ENCODE assay signal across 8 cellular contexts in the genomic region with DNA sequence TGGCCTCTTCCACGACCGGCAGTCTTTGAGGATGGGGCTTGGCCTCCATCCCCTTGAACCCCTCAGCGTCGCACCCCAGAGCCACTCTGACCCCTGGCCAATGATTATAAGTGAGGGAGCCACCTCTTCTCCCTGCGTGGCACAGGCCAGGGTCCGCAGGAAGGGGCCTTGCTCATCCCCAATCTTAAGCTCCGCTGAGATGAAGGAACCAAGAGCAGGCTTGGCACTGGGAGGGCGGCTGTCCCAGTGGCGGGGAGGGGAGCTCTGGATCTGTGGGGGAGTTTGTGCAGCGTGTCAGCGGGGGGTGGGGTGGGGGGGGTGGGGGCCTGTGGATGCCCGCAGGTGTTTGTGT. TPM values are rescaled to one million over a fixed set of nuclear protein-coding genes. Genes with fewer than 3 reads are reported as not detected.
DNase-seq lines count a peak whose midpoint lies in the region; ATAC-seq and TF ChIP-seq lines count a peak whose summit lies in the region.

No MANE protein-coding gene starts in this region.

- H3K27ac ChIP-seq in cardiac muscle cell (no peak overlapping the region), caudate nucleus (ENCODE audit: low read depth, low read length) (peak overlapping the region; percentile 6), aorta (ENCODE audit: low read depth in 1 of 2, low read length in 2 of 2) (no peak overlapping the region)

- intact Hi-C loops in left ventricle myocardium superior (cut with micrococcal nuclease) = loop anchor here (10.0 kb wide), 1 partner anchor 287 kb away; no protein-coding TSS in a partner anchor
- intact Hi-C loops in aorta (cut with DNase I) = loop anchor here (2.0 to 5.0 kb wide), 2 partner anchors 195 to 283 kb away; no protein-coding TSS in a partner anchor

- H3K36me3 ChIP-seq in cardiac muscle cell = no peaks in the 10 kb centered on the region
- H3K36me3 ChIP-seq in aorta (ENCODE audit: control insufficient read depth in 1 of 2, insufficient read depth in 2 of 2, low read length in 1 of 2) = no peaks in the 10 kb centered on the region

- H3K9me3 ChIP-seq in cardiac muscle cell (ENCODE audit: low read depth) (no peaks in the 10 kb centered on the region), mononuclear cell (ENCODE audit: low read depth, low read length) (no peaks in the 10 kb centered on the region), aorta (ENCODE audit: control insufficient read depth, low read length) (no peaks in the 10 kb centered on the region)

- ATAC-seq in left ventricle myocardium superior (no peak), aorta (ENCODE audit: low FRiP score) (no peak), HG03342 (IDR thresholded peaks at IDR 0.05; ENCODE audit: unreplicated experiment) (no peak)

- DNase-seq in cardiac muscle cell (ENCODE audit: low read depth in 1 of 2, low spot score in 1 of 2) (no peak), left ventricle myocardium superior (no peak), caudate nucleus (lab: John Stamatoyannopoulos, UW) (peak in 1 of 61 donors; percentile 22), aorta (no peak), NCI-H774 (lab: John Stamatoyannopoulos, UW) (no peak)
- no peak for DNase-seq in stimulated activated CD4-positive, alpha-beta T cell treated with anti-CD3 and anti-CD28 coated beads, Interleukin-4, amount 100 ng/mL, for 1 hour

- WGBS in aorta, 2 donors = 12 to 16% methylated on average over 12 of the region's 12 CpGs

- H3K4me1 ChIP-seq in cardiac muscle cell (ENCODE audit: low read depth) = no peaks in the 10 kb centered on the region
- H3K4me1 ChIP-seq in mononuclear cell (ENCODE audit: insufficient read depth, low read length) = peaks cover 12% of the 10 kb centered on the region
- H3K4me1 ChIP-seq in aorta (ENCODE audit: control insufficient read depth in 1 of 2, insufficient read depth in 2 of 2, low read length in 2 of 2) = no peaks in the 10 kb centered on the region

- H3K4me3 ChIP-seq in cardiac muscle cell (peak overlapping the region; percentile 36), mononuclear cell (ENCODE audit: low read length) (peak overlapping the region; percentile 41), aorta (ENCODE audit: low read length in 2 of 2) (peak overlapping the region; percentile 36 to 83)

- no peak for TF ChIP-seq CTCF in cardiac muscle cell (IDR thresholded peaks at IDR 0.05; ENCODE audit: low read depth, low read length)

- H3K27me3 ChIP-seq in cardiac muscle cell (no peaks in the 10 kb centered on the region), mononuclear cell (ENCODE audit: insufficient read depth, low read length) (peaks cover 35% of the 10 kb centered on the region), aorta (ENCODE audit: control insufficient read depth in 1 of 2, insufficient read depth in 2 of 2, low read length in 1 of 2) (no peaks in the 10 kb centered on the region)

RNA-seq across cellular contexts. Expression of a gene that starts 13.8 kb away (rescaled TPM):
- total RNA-seq in cardiac muscle cell = 32.3 and 40.0 TPM in 2 replicates
- 37.3 and 40.6 TPM in 2 replicates for polyA plus RNA-seq in cardiac muscle cell
- total RNA-seq in left ventricle myocardium superior = 8.4 TPM
- total RNA-seq in mononuclear cell = 110 TPM
- total RNA-seq in aorta = 10 to 100 TPM; 46.9 to 52.1 TPM
- polyA plus RNA-seq in aorta = 10 to 100 TPM; 11.3 to 32.7 TPM
